1 cellular context compared by ENCODE assay signal in the genomic region with DNA sequence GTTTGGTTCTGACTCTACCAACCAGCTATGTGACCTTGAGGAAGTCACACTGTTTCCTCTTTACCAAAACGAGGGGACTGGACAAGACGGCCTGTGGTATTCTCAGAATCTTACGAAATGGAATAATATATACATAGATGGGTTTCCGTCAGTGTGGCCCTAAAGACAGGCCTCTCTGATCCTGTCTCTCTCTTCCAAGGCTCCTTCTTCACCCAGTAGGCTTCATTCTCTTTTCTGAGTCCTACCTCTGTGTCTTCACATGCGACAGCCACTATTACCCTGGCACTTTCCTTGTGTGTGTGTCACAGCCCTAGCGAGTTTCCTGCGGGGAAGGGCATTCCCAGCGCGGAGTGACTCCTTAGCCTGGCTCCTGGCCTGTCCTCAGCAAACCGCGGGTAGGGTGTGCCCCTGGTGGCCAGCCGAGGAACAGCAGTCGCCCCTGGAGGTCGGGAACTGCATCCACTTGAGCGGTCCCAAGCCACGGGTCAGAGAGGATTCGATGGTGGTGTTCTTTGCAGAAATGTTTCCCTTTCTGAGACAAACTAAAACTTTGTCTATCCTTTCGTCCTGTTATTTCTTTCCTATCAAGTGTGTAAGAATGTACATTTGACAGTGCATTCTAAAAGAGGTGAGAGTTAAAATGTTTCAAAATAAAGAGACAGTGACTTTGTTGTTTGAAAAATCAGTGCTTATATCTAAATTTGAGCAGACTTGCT.
TF ChIP-seq lines count a peak whose summit lies in the region.

No MANE protein-coding gene starts in this region.

TF ChIP-seq in K562, 482 proteins besides CTCF, POLR2A, EP300 and RAD21 (continued from another document):
- TF ChIP-seq, protein P1, sequence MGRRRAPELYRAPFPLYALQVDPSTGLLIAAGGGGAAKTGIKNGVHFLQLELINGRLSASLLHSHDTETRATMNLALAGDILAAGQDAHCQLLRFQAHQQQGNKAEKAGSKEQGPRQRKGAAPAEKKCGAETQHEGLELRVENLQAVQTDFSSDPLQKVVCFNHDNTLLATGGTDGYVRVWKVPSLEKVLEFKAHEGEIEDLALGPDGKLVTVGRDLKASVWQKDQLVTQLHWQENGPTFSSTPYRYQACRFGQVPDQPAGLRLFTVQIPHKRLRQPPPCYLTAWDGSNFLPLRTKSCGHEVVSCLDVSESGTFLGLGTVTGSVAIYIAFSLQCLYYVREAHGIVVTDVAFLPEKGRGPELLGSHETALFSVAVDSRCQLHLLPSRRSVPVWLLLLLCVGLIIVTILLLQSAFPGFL (CRISPR knock-in tag; IDR thresholded peaks at IDR 0.05), result no peak
- TF ChIP-seq ASH1L (IDR thresholded peaks at IDR 0.05; ENCODE audit: borderline replicate concordance, low read depth, partially characterized antibody) (no peak), TOE1 (IDR thresholded peaks at IDR 0.05; ENCODE audit: borderline replicate concordance) (no peak; the same call in 1 of the 2 replicates), TOE1 (CRISPR knock-in tag; IDR thresholded peaks at IDR 0.05; ENCODE audit: borderline replicate concordance, low read depth) (peak; percentile 26; the same call in 1 of the 2 replicates), CC2D1A (IDR thresholded peaks at IDR 0.05) (peak; percentile 83), FOXP1 (CRISPR knock-in tag; IDR thresholded peaks at IDR 0.05) (peak; percentile 26; the same call in 1 of the 2 replicates), HSF4 (CRISPR knock-in tag; IDR thresholded peaks at IDR 0.05; ENCODE audit: borderline replicate concordance) (no peak), DNMT1 (IDR thresholded peaks at IDR 0.05) (no peak), JUN (IDR thresholded peaks at IDR 0.05; ENCODE audit: borderline replicate concordance, low read depth, low read length) (0 out of 2 replicates have a peak, but pooled peaks have one; percentile 7), JUN (CRISPR knock-in tag; IDR thresholded peaks at IDR 0.05; ENCODE audit: borderline replicate concordance) (no peak)
- TF ChIP-seq, protein P2, sequence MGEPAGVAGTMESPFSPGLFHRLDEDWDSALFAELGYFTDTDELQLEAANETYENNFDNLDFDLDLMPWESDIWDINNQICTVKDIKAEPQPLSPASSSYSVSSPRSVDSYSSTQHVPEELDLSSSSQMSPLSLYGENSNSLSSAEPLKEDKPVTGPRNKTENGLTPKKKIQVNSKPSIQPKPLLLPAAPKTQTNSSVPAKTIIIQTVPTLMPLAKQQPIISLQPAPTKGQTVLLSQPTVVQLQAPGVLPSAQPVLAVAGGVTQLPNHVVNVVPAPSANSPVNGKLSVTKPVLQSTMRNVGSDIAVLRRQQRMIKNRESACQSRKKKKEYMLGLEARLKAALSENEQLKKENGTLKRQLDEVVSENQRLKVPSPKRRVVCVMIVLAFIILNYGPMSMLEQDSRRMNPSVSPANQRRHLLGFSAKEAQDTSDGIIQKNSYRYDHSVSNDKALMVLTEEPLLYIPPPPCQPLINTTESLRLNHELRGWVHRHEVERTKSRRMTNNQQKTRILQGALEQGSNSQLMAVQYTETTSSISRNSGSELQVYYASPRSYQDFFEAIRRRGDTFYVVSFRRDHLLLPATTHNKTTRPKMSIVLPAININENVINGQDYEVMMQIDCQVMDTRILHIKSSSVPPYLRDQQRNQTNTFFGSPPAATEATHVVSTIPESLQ (CRISPR knock-in tag; IDR thresholded peaks at IDR 0.05), result no peak
- TF ChIP-seq, protein P3, sequence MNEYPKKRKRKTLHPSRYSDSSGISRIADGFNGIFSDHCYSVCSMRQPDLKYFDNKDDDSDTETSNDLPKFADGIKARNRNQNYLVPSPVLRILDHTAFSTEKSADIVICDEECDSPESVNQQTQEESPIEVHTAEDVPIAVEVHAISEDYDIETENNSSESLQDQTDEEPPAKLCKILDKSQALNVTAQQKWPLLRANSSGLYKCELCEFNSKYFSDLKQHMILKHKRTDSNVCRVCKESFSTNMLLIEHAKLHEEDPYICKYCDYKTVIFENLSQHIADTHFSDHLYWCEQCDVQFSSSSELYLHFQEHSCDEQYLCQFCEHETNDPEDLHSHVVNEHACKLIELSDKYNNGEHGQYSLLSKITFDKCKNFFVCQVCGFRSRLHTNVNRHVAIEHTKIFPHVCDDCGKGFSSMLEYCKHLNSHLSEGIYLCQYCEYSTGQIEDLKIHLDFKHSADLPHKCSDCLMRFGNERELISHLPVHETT (CRISPR knock-in tag; conservative IDR thresholded peaks at IDR 0.05 in 1 of 2, IDR thresholded peaks at IDR 0.05 in 1 of 2), result no peak
